9 cellular contexts compared by ENCODE assay signal in the genomic region with DNA sequence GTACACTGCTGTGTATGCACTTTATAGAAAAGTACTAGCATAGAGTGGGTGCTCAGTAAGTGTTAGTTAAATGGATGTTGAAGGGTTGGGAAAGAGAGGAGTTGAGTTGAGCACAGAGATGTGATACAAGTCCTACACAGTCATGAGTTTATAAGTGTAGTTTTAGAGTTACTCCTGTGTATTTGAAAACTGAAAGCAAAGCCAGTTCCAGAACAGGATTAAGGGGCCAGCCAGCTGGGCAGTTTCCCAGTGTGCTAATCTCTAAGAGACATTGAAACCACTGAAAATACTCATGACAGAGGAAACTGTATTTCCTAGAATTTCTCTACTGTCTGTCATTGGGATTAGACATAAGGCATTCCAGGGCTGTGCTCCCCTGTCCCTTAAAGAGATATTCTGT.
DNase-seq lines count a peak whose midpoint lies in the region; ATAC-seq and TF ChIP-seq lines count a peak whose summit lies in the region.
"Had no signal": no experiment of that assay in that cellular context is flagged by ENCODE, and none has a peak within 500 bp of the region (broad histone marks: within the 10 kb centered on the region; RNA-seq: fewer than 3 reads in every experiment).

No MANE protein-coding gene starts in this region.

- H3K36me3 Mint-ChIP-seq in chondrocyte (ENCODE audit: low read depth): peaks cover 6% of the 10 kb centered on the region

- H3K4me1 Mint-ChIP-seq in chondrocyte (ENCODE audit: low read depth): peaks cover 8% of the 10 kb centered on the region

- H2BK15ac ChIP-seq in neuronal stem cell (ENCODE audit: low read length): no peak overlapping the region

- no peak overlapping the region for H2AFZ ChIP-seq in PC-3 (ENCODE audit: low read length)
- no peak overlapping the region for H2AFZ ChIP-seq in neuronal stem cell (ENCODE audit: low read length)

- POLR2A ChIA-PET in PC-3 (lab: Charles Lee; ENCODE audit: unreplicated experiment): no interaction called here

- H3K79me2 ChIP-seq in PC-3 (ENCODE audit: low read length): no peaks in the 10 kb centered on the region

- H3K23ac ChIP-seq in neuronal stem cell (ENCODE audit: low read depth, low read length, poor library complexity): no peak overlapping the region

- no peak overlapping the region for H2BK5ac ChIP-seq in neuronal stem cell (ENCODE audit: low read length)

- H3K27ac Mint-ChIP-seq in chondrocyte (ENCODE audit: unreplicated experiment): peak overlapping the region; percentile 69

- ATAC-seq in left colon (peak; percentile 6), PC-3 (no peak)

- no peaks in the 10 kb centered on the region for H3K27me3 Mint-ChIP-seq in chondrocyte (ENCODE audit: low read depth)

- no peaks in the 10 kb centered on the region for H4K20me1 ChIP-seq in PC-3 (ENCODE audit: low read length)

- H2BK12ac ChIP-seq in neuronal stem cell (ENCODE audit: low read length): no peak overlapping the region

- no peak overlapping the region for H3K4me3 Mint-ChIP-seq in chondrocyte (ENCODE audit: unreplicated experiment)

- H2BK120ac ChIP-seq in neuronal stem cell (ENCODE audit: low read depth, low read length): no peak overlapping the region

- H3K4me3 ChIP-seq in stomach (no peak overlapping the region), PC-3 (ENCODE audit: low read length) (no peak overlapping the region), neuronal stem cell (ENCODE audit: low read length in 2 of 2) (no peak overlapping the region)

- H3K79me1 ChIP-seq in neuronal stem cell (ENCODE audit: low read depth, low read length): no peaks in the 10 kb centered on the region

- H3F3A ChIP-seq in PC-3 (ENCODE audit: low read length, unreplicated experiment): no peaks in the 10 kb centered on the region

- CTCF ChIA-PET in PC-3 (lab: Charles Lee): no interaction called here

- no peak overlapping the region for H3K9ac ChIP-seq in PC-3 (ENCODE audit: low read length)
- no peak overlapping the region for H3K9ac ChIP-seq in neuronal stem cell (ENCODE audit: low read depth, low read length, poor library complexity)

- H3K9me3 ChIP-seq in stomach (peaks cover 10 to 18% (median 13%) of the 10 kb centered on the region in 4 donors), PC-3 (ENCODE audit: low read length) (no peaks in the 10 kb centered on the region), neuronal stem cell (replicated peaks in 1 of 2; ENCODE audit: control insufficient read depth in 2 of 2, insufficient read depth in 1 of 2, low read depth in 1 of 2, low read length in 2 of 2) (peaks cover 8 to 28% of the 10 kb centered on the region in 2 donors)

- H3K4me2 ChIP-seq in PC-3 (ENCODE audit: low read length): no peak overlapping the region
- no peak overlapping the region for H3K4me2 ChIP-seq in neuronal stem cell (ENCODE audit: insufficient read depth, low read length, poor library complexity, severe bottlenecking)

- DNase-seq in LHCN-M2 (ENCODE audit: low read depth): peak; percentile 68
- DNase-seq in chondrocyte (ENCODE audit: low spot score): no peak
- peak in 1 of 2 donors; percentile 26 for DNase-seq in left colon
- DNase-seq in stomach: peak; percentile 45
- no peak for DNase-seq in NCI-H510A (lab: John Stamatoyannopoulos, UW)
- DNase-seq in PC-3: no peak
- no peak for DNase-seq in neuronal stem cell (ENCODE audit: low spot score)
- DNase-seq in stimulated activated naive CD4-positive, alpha-beta T cell treated with Interleukin-2 at 50 U/mL for 16 hours (lab: John Stamatoyannopoulos, UW): no peak
- DNase-seq: NCI-H1930 had no signal

- no peak for TF ChIP-seq CTCF in chondrocyte (IDR thresholded peaks at IDR 0.05)
- TF ChIP-seq CTCF in stomach (IDR thresholded peaks at IDR 0.05): no peak
- no peak for TF ChIP-seq CTCF in PC-3 (conservative IDR thresholded peaks at IDR 0.05; ENCODE audit: low read depth, low read length)

- no peaks in the 10 kb centered on the region for H3K27me3 ChIP-seq in stomach
- no peaks in the 10 kb centered on the region for H3K27me3 ChIP-seq in PC-3 (ENCODE audit: low read length)
- H3K27me3 ChIP-seq in neuronal stem cell (ENCODE audit: control insufficient read depth in 3 of 3, insufficient read depth in 3 of 3, low read depth in 1 of 3, low read length in 3 of 3): no peaks in the 10 kb centered on the region

- H3K4me1 ChIP-seq in stomach (peaks cover 0 to 17% (median 9%) of the 10 kb centered on the region in 4 donors), PC-3 (ENCODE audit: insufficient read depth, low read length) (no peaks in the 10 kb centered on the region), neuronal stem cell (ENCODE audit: control insufficient read depth in 2 of 2, insufficient read depth in 1 of 2, low read depth in 1 of 2, low read length in 2 of 2) (no peaks in the 10 kb centered on the region)

- H3K4ac ChIP-seq in neuronal stem cell (ENCODE audit: low read length): no peak overlapping the region

- H3K9me2 ChIP-seq in PC-3 (replicated peaks; ENCODE audit: low read length): no peaks in the 10 kb centered on the region

- no peak overlapping the region for H3K18ac ChIP-seq in neuronal stem cell (ENCODE audit: low read length)

- H3K36me3 ChIP-seq in stomach (peaks cover 0 to 29% (median 19%) of the 10 kb centered on the region in 4 donors), PC-3 (ENCODE audit: low read depth, low read length) (no peaks in the 10 kb centered on the region), neuronal stem cell (replicated peaks in 1 of 2; ENCODE audit: control insufficient read depth in 2 of 2, insufficient read depth in 2 of 2, low read length in 2 of 2) (peaks cover 1 to 4% of the 10 kb centered on the region in 2 donors)

- H3K14ac ChIP-seq in neuronal stem cell (ENCODE audit: low read length): no peak overlapping the region

- H3K27ac ChIP-seq in stomach (peak overlapping the region in 2 of 5 donors; percentile 27 to 37), PC-3 (ENCODE audit: low read length) (no peak overlapping the region), neuronal stem cell (replicated peaks; ENCODE audit: low read length) (no peak overlapping the region)

- no peak for TF ChIP-seq POLR2A in stomach (IDR thresholded peaks at IDR 0.05)

- no peak overlapping the region for H4K8ac ChIP-seq in neuronal stem cell (ENCODE audit: low read depth, low read length)

- no peak overlapping the region for H4K91ac ChIP-seq in neuronal stem cell (ENCODE audit: low read depth, low read length, poor library complexity)

- no TSS peak for BruUV-seq in PC-3 (replicated peaks; lab: Mats Ljungman, UMichigan)

- TF ChIP-seq EP300 in stomach (IDR thresholded peaks at IDR 0.05): no peak

- intact Hi-C loops in left colon (cut with DNase I, micrococcal nuclease): no loop called here
- intact Hi-C loops in stomach (cut with DNase I; ENCODE audit: low total_unique reads): no loop called here
- intact Hi-C loops in PC-3 (cut with micrococcal nuclease): no loop called here

- no peak overlapping the region for H2AK5ac ChIP-seq in neuronal stem cell (ENCODE audit: low read depth, low read length)

- H3K9me3 Mint-ChIP-seq in chondrocyte (ENCODE audit: low read depth): peaks cover 6% of the 10 kb centered on the region

Comparison
In these comparisons a context has a peak if more than half of its experiments do, and no peak if none do; other contexts are left out.
1. DNase-seq: peak in LHCN-M2 (single experiment) and stomach (single experiment); none in chondrocyte (single experiment), NCI-H510A (single experiment), PC-3 (single experiment), neuronal stem cell (single experiment) and stimulated activated naive CD4-positive, alpha-beta T cell treated with Interleukin-2 at 50 U/mL for 16 hours (single experiment).